ENCODE assay signal across 8 cellular contexts in the genomic region with DNA sequence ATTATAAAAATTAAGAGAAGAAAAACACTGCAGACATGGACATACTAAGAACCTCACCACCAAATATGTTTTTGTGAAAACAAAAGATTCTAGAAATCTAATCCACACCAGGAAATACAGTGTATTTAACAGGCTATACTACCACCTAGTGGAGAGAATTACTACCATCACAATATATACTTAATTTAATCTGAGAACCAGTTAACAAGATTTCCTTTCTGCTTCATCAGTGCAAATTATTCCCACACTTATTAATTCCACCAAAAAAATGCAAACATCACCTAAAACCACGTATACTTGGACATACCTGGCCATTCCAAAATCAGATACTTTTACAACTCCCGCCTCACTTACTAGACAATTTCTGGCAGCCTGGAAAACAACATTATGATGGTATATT. TPM values are rescaled to one million over a fixed set of nuclear protein-coding genes. Genes with fewer than 3 reads are reported as not detected.
A peak's percentile ranks its signal among the peaks of the same experiment; 100 is the strongest.
DNase-seq lines count a peak whose midpoint lies in the region; ATAC-seq and TF ChIP-seq lines count a peak whose summit lies in the region.

No MANE protein-coding gene starts in this region.

- H3K9me3 Mint-ChIP-seq in chondrocyte (ENCODE audit: low read depth): no peaks in the 10 kb centered on the region
- no peaks in the 10 kb centered on the region for H3K9me3 Mint-ChIP-seq in memory B cell

- H3K4me1 Mint-ChIP-seq in chondrocyte (ENCODE audit: low read depth): peaks cover 12% of the 10 kb centered on the region
- H3K4me1 Mint-ChIP-seq in memory B cell: peaks cover 28% of the 10 kb centered on the region

- peaks cover 20% of the 10 kb centered on the region for H3K27me3 Mint-ChIP-seq in chondrocyte (ENCODE audit: low read depth)
- no peaks in the 10 kb centered on the region for H3K27me3 Mint-ChIP-seq in memory B cell

- ATAC-seq in HG02885 (IDR thresholded peaks at IDR 0.05; ENCODE audit: poor library complexity, unreplicated experiment): peak; percentile 38
- ATAC-seq in memory B cell (ENCODE audit: low read depth): peak; percentile 59
- no peak for ATAC-seq in GM18505 (IDR thresholded peaks at IDR 0.05; ENCODE audit: unreplicated experiment)
- ATAC-seq in HG03097 (IDR thresholded peaks at IDR 0.05; ENCODE audit: low FRiP score, unreplicated experiment): no peak
- ATAC-seq in HG02678 (IDR thresholded peaks at IDR 0.05; ENCODE audit: unreplicated experiment): no peak

- no peaks in the 10 kb centered on the region for H3K36me3 Mint-ChIP-seq in chondrocyte (ENCODE audit: low read depth)
- peaks cover 11% of the 10 kb centered on the region for H3K36me3 Mint-ChIP-seq in memory B cell

- DNase-seq in DMS53 treated with DMSO at 0.1 percent for 48 hours (lab: John Stamatoyannopoulos, UW; ENCODE audit: unreplicated experiment) (peak; percentile 51), NCI-H774 (lab: John Stamatoyannopoulos, UW) (peak; percentile 16), chondrocyte (ENCODE audit: low spot score) (no peak), memory B cell (ENCODE audit: low spot score in 2 of 2) (peak in 1 of 2 donors; percentile 9)

- no peak for TF ChIP-seq POLR2A in GM18505 (IDR thresholded peaks at IDR 0.05; ENCODE audit: borderline replicate concordance, extremely low read depth, insufficient read depth, insufficient read length)

- H3K27ac Mint-ChIP-seq in chondrocyte (ENCODE audit: unreplicated experiment): no peak overlapping the region
- no peak overlapping the region for H3K27ac Mint-ChIP-seq in memory B cell

- TF ChIP-seq CTCF in chondrocyte (IDR thresholded peaks at IDR 0.05): peak; percentile 89

- H3K4me3 Mint-ChIP-seq in chondrocyte (ENCODE audit: unreplicated experiment): no peak overlapping the region
- no peak overlapping the region for H3K4me3 Mint-ChIP-seq in memory B cell

RNA-seq across cellular contexts. Expression of a gene that starts 7.0 kb away (rescaled TPM):
- 0.22 TPM in 1 of 3 replicates, not detected in the others for total RNA-seq in chondrocyte

Comparison
In these comparisons a context has a peak if more than half of its experiments do, and no peak if none do; other contexts are left out.
1. ATAC-seq: peak in HG02885 (single experiment) and memory B cell (single experiment); none in GM18505 (single experiment), HG03097 (single experiment) and HG02678 (single experiment).